Comparison of ENCODE assay signal across 8 cellular contexts in the genomic region with DNA sequence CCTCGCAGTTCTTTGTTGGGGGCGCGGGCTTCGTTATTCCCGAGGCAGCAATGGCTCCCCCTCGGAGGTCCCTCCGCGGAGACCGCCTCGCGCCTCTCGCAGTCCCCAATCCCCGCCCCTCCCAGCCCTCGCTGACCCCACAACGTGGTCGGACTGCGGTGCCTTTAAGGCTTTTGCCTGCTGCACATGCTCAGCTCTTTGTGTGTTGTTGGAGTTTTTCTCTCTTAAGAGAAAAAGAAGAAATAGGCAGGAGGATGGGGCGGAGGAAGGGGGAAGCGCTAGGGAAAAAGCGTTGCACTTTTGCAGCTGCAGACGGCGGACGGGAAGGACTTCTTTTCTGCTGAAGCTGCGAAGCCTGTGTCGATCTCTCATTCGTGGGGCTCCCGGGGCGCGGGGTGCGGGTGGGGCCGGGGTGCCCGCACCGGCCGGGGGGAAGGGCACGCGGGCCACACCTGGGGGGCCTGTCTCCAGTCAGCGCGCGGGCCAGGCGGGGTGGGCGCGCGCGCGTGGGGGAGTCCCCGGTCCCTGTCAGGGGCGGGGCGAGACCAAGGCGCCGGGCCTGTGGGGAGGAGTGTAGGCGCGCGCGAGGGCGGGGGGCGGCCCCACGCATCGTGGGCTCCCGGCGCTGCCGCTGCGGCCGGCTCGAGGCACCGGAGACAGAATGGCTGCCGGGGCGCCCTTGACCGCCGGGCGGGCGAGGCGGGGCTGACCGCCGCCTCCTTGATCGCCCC. TPM values are rescaled to one million over a fixed set of nuclear protein-coding genes. Genes with fewer than 3 reads are reported as not detected.
A peak's percentile ranks its signal among the peaks of the same experiment; 100 is the strongest.
DNase-seq lines count a peak whose midpoint lies in the region; ATAC-seq and TF ChIP-seq lines count a peak whose summit lies in the region.

No MANE protein-coding gene starts in this region.

- intact Hi-C loops in PC-9 (cut with micrococcal nuclease; ENCODE audit: unreplicated experiment): no loop called here
- intact Hi-C loops in body of pancreas (cut with DNase I): no loop called here

- 1% methylated on average over 19 to 44 of the region's 75 CpGs for WGBS in body of pancreas, 2 donors

- H3K9ac ChIP-seq in skeletal muscle satellite cell (ENCODE audit: low read depth, low read length): peak overlapping the region; percentile 77

- H3K4me3 ChIP-seq in PC-9 (no peak overlapping the region; the same call in 1 of the 2 replicates), body of pancreas (peak overlapping the region; percentile 54 to 64), iPS-18c (ENCODE audit: insufficient read depth, low read depth, low read length) (peak overlapping the region; percentile 78), skeletal muscle satellite cell (ENCODE audit: low read length) (peak overlapping the region; percentile 94)

- no peak for TF ChIP-seq POLR2A in body of pancreas (IDR thresholded peaks at IDR 0.05)

- no peak overlapping the region for H3K27ac ChIP-seq in PC-9
- peak overlapping the region in 2 of 4 donors; percentile 10 to 12 for H3K27ac ChIP-seq in body of pancreas

- peak overlapping the region; percentile 56; the same call in 1 of the 2 replicates for H3K4me2 ChIP-seq in PC-9
- H3K4me2 ChIP-seq in skeletal muscle satellite cell (ENCODE audit: low read length): peak overlapping the region; percentile 97

- no peaks in the 10 kb centered on the region for H3K79me2 ChIP-seq in PC-9 (ENCODE audit: low read depth)

- CTCF ChIA-PET in PC-9 (lab: Charles Lee): no interaction called here

- POLR2A ChIA-PET in PC-9 (lab: Charles Lee; ENCODE audit: unreplicated experiment): no interaction called here

- H3F3A ChIP-seq in PC-9 (ENCODE audit: insufficient read depth, low read depth): no peaks in the 10 kb centered on the region

- peak; percentile 86 for ATAC-seq in GM19025 (IDR thresholded peaks at IDR 0.05; ENCODE audit: low read depth, unreplicated experiment)
- peak; percentile 66 for ATAC-seq in HG03103 (IDR thresholded peaks at IDR 0.05; ENCODE audit: low read depth, unreplicated experiment)
- ATAC-seq in body of pancreas: peak; percentile 50

- BruUV-seq in PC-9 (replicated peaks; lab: Mats Ljungman, UMichigan): no TSS peak

- no peak for TF ChIP-seq CTCF in PC-9 (conservative IDR thresholded peaks at IDR 0.05)
- no peak for TF ChIP-seq CTCF in body of pancreas (IDR thresholded peaks at IDR 0.05)

- no peaks in the 10 kb centered on the region for H4K20me1 ChIP-seq in PC-9 (ENCODE audit: insufficient read depth)

- DNase-seq in C1 segment of cervical spinal cord (lab: John Stamatoyannopoulos, UW) (peak in 8 of 14 donors; percentile 2 to 74 (median 47)), PC-9 (no peak), body of pancreas (peak; percentile 13 to 50 (median 16)), T-helper 9 cell (no peak)

- H3K9me3 ChIP-seq in PC-9 (ENCODE audit: insufficient read depth, low read depth) (no peaks in the 10 kb centered on the region), body of pancreas (no peaks in the 10 kb centered on the region), iPS-18c (ENCODE audit: control insufficient read depth, insufficient read depth, low read length) (no peaks in the 10 kb centered on the region), skeletal muscle satellite cell (replicated peaks; ENCODE audit: low read length) (no peaks in the 10 kb centered on the region)

- no peak overlapping the region for H2AFZ ChIP-seq in PC-9

- no peaks in the 10 kb centered on the region for H3K4me1 ChIP-seq in PC-9 (replicated peaks; ENCODE audit: insufficient read depth)
- H3K4me1 ChIP-seq in body of pancreas: peaks cover 20% of the 10 kb centered on the region
- H3K4me1 ChIP-seq in skeletal muscle satellite cell (ENCODE audit: control insufficient read depth, insufficient read depth, low read length): no peaks in the 10 kb centered on the region

- H3K36me3 ChIP-seq in PC-9 (ENCODE audit: low read depth): no peaks in the 10 kb centered on the region
- no peaks in the 10 kb centered on the region for H3K36me3 ChIP-seq in body of pancreas (replicated peaks in 1 of 2; ENCODE audit: insufficient read depth in 1 of 2, low read depth in 2 of 2)
- H3K36me3 ChIP-seq in skeletal muscle satellite cell (ENCODE audit: insufficient read depth, low read length): no peaks in the 10 kb centered on the region

- H3K27me3 ChIP-seq in PC-9 (ENCODE audit: insufficient read depth, low read depth) (no peaks in the 10 kb centered on the region), body of pancreas (no peaks in the 10 kb centered on the region), skeletal muscle satellite cell (ENCODE audit: control insufficient read depth, insufficient read depth, low read length) (peaks cover 39% of the 10 kb centered on the region)

- no peaks in the 10 kb centered on the region for H3K9me2 ChIP-seq in PC-9 (ENCODE audit: insufficient read depth)

RNA-seq across cellular contexts. Expression of a gene that starts 0.4 kb away (rescaled TPM):
- total RNA-seq in PC-9 (2021) (not detected in 2 replicates), body of pancreas (1 to 10 TPM; 3.0 to 6.5 TPM)
- total RNA-seq in skeletal muscle satellite cell (2012; rRNA removed): 0.25 and 1.1 TPM in 2 replicates

Comparison
In these comparisons a context has a peak if more than half of its experiments do, and no peak if none do; other contexts are left out.
1. DNase-seq: peak in C1 segment of cervical spinal cord (8 of 14) and body of pancreas (4 of 4); none in PC-9 (0 of 2) and T-helper 9 cell (single experiment).
2. Peak in every context shown above with its lines, with median percentiles within 50 percentile points of each other: ATAC-seq.